Comparison of ENCODE assay signal across 1 cellular context in genomic region chr1:206766251-206766856, GRCh38.
A peak's percentile ranks its signal among the peaks of the same experiment; 100 is the strongest.
TF ChIP-seq lines count a peak whose summit lies in the region.

No MANE protein-coding gene starts in this region.

TF ChIP-seq in K562, 482 proteins besides CTCF, POLR2A, EP300 and RAD21 (continued from another document and continues in another):
- TF ChIP-seq, protein P1, sequence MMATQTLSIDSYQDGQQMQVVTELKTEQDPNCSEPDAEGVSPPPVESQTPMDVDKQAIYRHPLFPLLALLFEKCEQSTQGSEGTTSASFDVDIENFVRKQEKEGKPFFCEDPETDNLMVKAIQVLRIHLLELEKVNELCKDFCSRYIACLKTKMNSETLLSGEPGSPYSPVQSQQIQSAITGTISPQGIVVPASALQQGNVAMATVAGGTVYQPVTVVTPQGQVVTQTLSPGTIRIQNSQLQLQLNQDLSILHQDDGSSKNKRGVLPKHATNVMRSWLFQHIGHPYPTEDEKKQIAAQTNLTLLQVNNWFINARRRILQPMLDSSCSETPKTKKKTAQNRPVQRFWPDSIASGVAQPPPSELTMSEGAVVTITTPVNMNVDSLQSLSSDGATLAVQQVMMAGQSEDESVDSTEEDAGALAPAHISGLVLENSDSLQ (IDR thresholded peaks at IDR 0.05): peak; percentile 43
- no peak for TF ChIP-seq SP2 (IDR thresholded peaks at IDR 0.05; ENCODE audit: extremely low read depth, low read depth, low read length, poor library complexity, severe bottlenecking)
- TF ChIP-seq PHF21A (IDR thresholded peaks at IDR 0.05; ENCODE audit: borderline replicate concordance, low read depth): no peak
- no peak; the same call in 1 of the 2 replicates for TF ChIP-seq CREM (IDR thresholded peaks at IDR 0.05; ENCODE audit: low read depth)
- no peak for TF ChIP-seq NFXL1 (CRISPR knock-in tag; IDR thresholded peaks at IDR 0.05)
- no peak for TF ChIP-seq CHD2 (IDR thresholded peaks at IDR 0.05; ENCODE audit: low read depth, low read length)
- TF ChIP-seq TCF3 (CRISPR knock-in tag; IDR thresholded peaks at IDR 0.05): peak; percentile 79
- no peak for TF ChIP-seq NR1H2 (CRISPR knock-in tag; IDR thresholded peaks at IDR 0.05)
- no peak for TF ChIP-seq ZFP1 (CRISPR knock-in tag; IDR thresholded peaks at IDR 0.05)
- TF ChIP-seq CBX3 (IDR thresholded peaks at IDR 0.05; ENCODE audit: borderline replicate concordance in 1 of 2, low read length in 2 of 2): peak in 1 of 2 experiments; percentile 35; a peak in 1 of 3 replicates
- TF ChIP-seq MAZ (CRISPR knock-in tag; conservative IDR thresholded peaks at IDR 0.05 in 1 of 2, IDR thresholded peaks at IDR 0.05 in 1 of 2): peak; percentile 71 to 72
- peak in 1 of 2 experiments; percentile 44; a peak in 2 of 4 replicates for TF ChIP-seq TBL1XR1 (IDR thresholded peaks at IDR 0.05; ENCODE audit: low read length in 2 of 2)
- 0 out of 2 replicates have a peak, but pooled peaks have one; percentile 55 for TF ChIP-seq ELF4 (CRISPR knock-in tag; IDR thresholded peaks at IDR 0.05)
- no peak for TF ChIP-seq SNAPC5 (CRISPR knock-in tag; IDR thresholded peaks at IDR 0.05)
- TF ChIP-seq, protein P2, sequence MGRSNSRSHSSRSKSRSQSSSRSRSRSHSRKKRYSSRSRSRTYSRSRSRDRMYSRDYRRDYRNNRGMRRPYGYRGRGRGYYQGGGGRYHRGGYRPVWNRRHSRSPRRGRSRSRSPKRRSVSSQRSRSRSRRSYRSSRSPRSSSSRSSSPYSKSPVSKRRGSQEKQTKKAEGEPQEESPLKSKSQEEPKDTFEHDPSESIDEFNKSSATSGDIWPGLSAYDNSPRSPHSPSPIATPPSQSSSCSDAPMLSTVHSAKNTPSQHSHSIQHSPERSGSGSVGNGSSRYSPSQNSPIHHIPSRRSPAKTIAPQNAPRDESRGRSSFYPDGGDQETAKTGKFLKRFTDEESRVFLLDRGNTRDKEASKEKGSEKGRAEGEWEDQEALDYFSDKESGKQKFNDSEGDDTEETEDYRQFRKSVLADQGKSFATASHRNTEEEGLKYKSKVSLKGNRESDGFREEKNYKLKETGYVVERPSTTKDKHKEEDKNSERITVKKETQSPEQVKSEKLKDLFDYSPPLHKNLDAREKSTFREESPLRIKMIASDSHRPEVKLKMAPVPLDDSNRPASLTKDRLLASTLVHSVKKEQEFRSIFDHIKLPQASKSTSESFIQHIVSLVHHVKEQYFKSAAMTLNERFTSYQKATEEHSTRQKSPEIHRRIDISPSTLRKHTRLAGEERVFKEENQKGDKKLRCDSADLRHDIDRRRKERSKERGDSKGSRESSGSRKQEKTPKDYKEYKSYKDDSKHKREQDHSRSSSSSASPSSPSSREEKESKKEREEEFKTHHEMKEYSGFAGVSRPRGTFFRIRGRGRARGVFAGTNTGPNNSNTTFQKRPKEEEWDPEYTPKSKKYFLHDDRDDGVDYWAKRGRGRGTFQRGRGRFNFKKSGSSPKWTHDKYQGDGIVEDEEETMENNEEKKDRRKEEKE (IDR thresholded peaks at IDR 0.05; ENCODE audit: borderline replicate concordance in 1 of 2, control insufficient read depth in 1 of 2, low read depth in 2 of 2, low read length in 1 of 2): no peak
- no peak for TF ChIP-seq ZNF280B (CRISPR knock-in tag; IDR thresholded peaks at IDR 0.05)
- TF ChIP-seq SRSF3 (IDR thresholded peaks at IDR 0.05; ENCODE audit: insufficient read depth, low read length): no peak
- TF ChIP-seq MEF2D (tag; conservative IDR thresholded peaks at IDR 0.05; ENCODE audit: low read depth): no peak
- TF ChIP-seq NCOR1 (IDR thresholded peaks at IDR 0.05): no peak
- TF ChIP-seq, protein P3, sequence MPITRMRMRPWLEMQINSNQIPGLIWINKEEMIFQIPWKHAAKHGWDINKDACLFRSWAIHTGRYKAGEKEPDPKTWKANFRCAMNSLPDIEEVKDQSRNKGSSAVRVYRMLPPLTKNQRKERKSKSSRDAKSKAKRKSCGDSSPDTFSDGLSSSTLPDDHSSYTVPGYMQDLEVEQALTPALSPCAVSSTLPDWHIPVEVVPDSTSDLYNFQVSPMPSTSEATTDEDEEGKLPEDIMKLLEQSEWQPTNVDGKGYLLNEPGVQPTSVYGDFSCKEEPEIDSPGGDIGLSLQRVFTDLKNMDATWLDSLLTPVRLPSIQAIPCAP (CRISPR knock-in tag; IDR thresholded peaks at IDR 0.05; ENCODE audit: borderline replicate concordance): no peak
- no peak for TF ChIP-seq SMAD1 (IDR thresholded peaks at IDR 0.05; ENCODE audit: low read depth, low read length, partially characterized antibody)
- TF ChIP-seq ILK (tag; IDR thresholded peaks at IDR 0.05; ENCODE audit: borderline replicate concordance, low read depth): no peak
- no peak for TF ChIP-seq NFATC3 (IDR thresholded peaks at IDR 0.05)
- TF ChIP-seq HLTF (IDR thresholded peaks at IDR 0.05): no peak
- TF ChIP-seq FOSL1 (tag; conservative IDR thresholded peaks at IDR 0.05): peak; percentile 90
- TF ChIP-seq RBFOX2 (IDR thresholded peaks at IDR 0.05; ENCODE audit: low read depth, low read length): no peak
- TF ChIP-seq SMARCA4 (IDR thresholded peaks at IDR 0.05): peak; percentile 87
- no peak for TF ChIP-seq ZBTB2 (IDR thresholded peaks at IDR 0.05)
- TF ChIP-seq TAF15 (IDR thresholded peaks at IDR 0.05; ENCODE audit: low read depth, low read length): no peak
- peak; percentile 45 for TF ChIP-seq TFAP4 (CRISPR knock-in tag; IDR thresholded peaks at IDR 0.05; ENCODE audit: borderline replicate concordance)
- no peak for TF ChIP-seq HINFP (tag; conservative IDR thresholded peaks at IDR 0.05; ENCODE audit: low read depth)
- no peak for TF ChIP-seq TSHZ1 (CRISPR knock-in tag; IDR thresholded peaks at IDR 0.05)
- TF ChIP-seq, protein P4, sequence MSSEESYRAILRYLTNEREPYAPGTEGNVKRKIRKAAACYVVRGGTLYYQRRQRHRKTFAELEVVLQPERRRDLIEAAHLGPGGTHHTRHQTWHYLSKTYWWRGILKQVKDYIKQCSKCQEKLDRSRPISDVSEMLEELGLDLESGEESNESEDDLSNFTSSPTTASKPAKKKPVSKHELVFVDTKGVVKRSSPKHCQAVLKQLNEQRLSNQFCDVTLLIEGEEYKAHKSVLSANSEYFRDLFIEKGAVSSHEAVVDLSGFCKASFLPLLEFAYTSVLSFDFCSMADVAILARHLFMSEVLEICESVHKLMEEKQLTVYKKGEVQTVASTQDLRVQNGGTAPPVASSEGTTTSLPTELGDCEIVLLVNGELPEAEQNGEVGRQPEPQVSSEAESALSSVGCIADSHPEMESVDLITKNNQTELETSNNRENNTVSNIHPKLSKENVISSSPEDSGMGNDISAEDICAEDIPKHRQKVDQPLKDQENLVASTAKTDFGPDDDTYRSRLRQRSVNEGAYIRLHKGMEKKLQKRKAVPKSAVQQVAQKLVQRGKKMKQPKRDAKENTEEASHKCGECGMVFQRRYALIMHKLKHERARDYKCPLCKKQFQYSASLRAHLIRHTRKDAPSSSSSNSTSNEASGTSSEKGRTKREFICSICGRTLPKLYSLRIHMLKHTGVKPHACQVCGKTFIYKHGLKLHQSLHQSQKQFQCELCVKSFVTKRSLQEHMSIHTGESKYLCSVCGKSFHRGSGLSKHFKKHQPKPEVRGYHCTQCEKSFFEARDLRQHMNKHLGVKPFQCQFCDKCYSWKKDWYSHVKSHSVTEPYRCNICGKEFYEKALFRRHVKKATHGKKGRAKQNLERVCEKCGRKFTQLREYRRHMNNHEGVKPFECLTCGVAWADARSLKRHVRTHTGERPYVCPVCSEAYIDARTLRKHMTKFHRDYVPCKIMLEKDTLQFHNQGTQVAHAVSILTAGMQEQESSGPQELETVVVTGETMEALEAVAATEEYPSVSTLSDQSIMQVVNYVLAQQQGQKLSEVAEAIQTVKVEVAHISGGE (CRISPR knock-in tag; IDR thresholded peaks at IDR 0.05): no peak
- TF ChIP-seq, protein P5, sequence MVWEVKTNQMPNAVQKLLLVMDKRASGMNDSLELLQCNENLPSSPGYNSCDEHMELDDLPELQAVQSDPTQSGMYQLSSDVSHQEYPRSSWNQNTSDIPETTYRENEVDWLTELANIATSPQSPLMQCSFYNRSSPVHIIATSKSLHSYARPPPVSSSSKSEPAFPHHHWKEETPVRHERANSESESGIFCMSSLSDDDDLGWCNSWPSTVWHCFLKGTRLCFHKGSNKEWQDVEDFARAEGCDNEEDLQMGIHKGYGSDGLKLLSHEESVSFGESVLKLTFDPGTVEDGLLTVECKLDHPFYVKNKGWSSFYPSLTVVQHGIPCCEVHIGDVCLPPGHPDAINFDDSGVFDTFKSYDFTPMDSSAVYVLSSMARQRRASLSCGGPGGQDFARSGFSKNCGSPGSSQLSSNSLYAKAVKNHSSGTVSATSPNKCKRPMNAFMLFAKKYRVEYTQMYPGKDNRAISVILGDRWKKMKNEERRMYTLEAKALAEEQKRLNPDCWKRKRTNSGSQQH (CRISPR knock-in tag; IDR thresholded peaks at IDR 0.05): peak; percentile 34; the same call in 1 of the 2 replicates
- no peak for TF ChIP-seq ZNF212 (CRISPR knock-in tag; IDR thresholded peaks at IDR 0.05)
- TF ChIP-seq HMGN3 (IDR thresholded peaks at IDR 0.05; ENCODE audit: borderline replicate concordance, extremely low read depth, insufficient read length, low read depth, low read length): no peak
- no peak for TF ChIP-seq ZNF583 (CRISPR knock-in tag; IDR thresholded peaks at IDR 0.05)
- TF ChIP-seq GTF2F1 (IDR thresholded peaks at IDR 0.05; ENCODE audit: low read depth, low read length): no peak
- TF ChIP-seq ZNF197 (CRISPR knock-in tag; IDR thresholded peaks at IDR 0.05; ENCODE audit: low read depth): no peak
- TF ChIP-seq, protein P6, sequence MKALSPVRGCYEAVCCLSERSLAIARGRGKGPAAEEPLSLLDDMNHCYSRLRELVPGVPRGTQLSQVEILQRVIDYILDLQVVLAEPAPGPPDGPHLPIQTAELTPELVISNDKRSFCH (CRISPR knock-in tag; IDR thresholded peaks at IDR 0.05): no peak
- TF ChIP-seq, protein P6 (tag; IDR thresholded peaks at IDR 0.05): peak; percentile 71
